28 cellular contexts compared by ENCODE assay signal in the genomic region with DNA sequence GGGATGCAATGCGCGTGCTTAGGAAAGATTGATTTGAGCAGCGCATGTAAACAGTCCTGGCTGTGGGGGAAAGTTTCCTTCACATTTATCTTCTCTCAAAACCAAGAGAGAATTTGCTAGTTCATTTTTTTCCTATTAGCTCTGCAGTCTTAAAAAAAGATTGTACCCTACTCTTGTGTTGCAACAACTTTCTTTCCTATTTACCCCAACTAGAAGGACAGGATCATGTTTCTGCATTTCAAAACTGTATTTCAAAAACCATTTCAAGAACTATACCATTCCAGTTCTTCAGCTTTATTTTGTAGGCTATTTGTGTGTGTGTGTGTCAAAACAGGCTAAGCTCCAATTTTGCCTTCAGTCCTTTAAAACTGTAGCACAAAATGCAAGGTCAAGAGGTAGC.
"Had no signal": no experiment of that assay in that cellular context is flagged by ENCODE, and none has a peak within 500 bp of the region (broad histone marks: within the 10 kb centered on the region; RNA-seq: fewer than 3 reads in every experiment).

No MANE protein-coding gene starts in this region.

- H3K27me3 Mint-ChIP-seq: activated CD4-positive, alpha-beta T cell treated with anti-CD3 and anti-CD28 coated beads for 36 hours; activated CD4-positive, alpha-beta T cell treated with anti-CD3 and anti-CD28 coated beads, Interleukin-2, amount 10 ng/mL, durations not matched to agents 7 days and 5 days; activated naive CD4-positive, alpha-beta T cell treated with anti-CD3 and anti-CD28 coated beads, Interleukin-2, amount 10 ng/mL, durations not matched to agents 7 days and 5 days; activated naive CD8-positive, alpha-beta T cell; activated naive CD8-positive, alpha-beta T cell treated with anti-CD3 and anti-CD28 coated beads, Interleukin-2, amount 50 U/mL, for 24 hours had no signal

- H3K4me1 ChIP-seq: ascending aorta had no signal

- H3K9ac ChIP-seq: KMS-11 had no signal

- H3K27me3 ChIP-seq: ascending aorta had no signal

- H3K27ac Mint-ChIP-seq: activated CD4-positive, alpha-beta T cell treated with anti-CD3 and anti-CD28 coated beads for 36 hours; activated CD4-positive, alpha-beta T cell treated with anti-CD3 and anti-CD28 coated beads, Interleukin-2, amount 10 ng/mL, durations not matched to agents 7 days and 5 days; activated CD8-positive, alpha-beta T cell treated with anti-CD3 and anti-CD28 coated beads, Interleukin-2, amount 10 ng/mL, durations not matched to agents 7 days and 5 days; activated naive CD4-positive, alpha-beta T cell treated with anti-CD3 and anti-CD28 coated beads, Interleukin-2, amount 10 ng/mL, durations not matched to agents 7 days and 5 days; activated naive CD8-positive, alpha-beta T cell; activated naive CD8-positive, alpha-beta T cell treated with anti-CD3 and anti-CD28 coated beads, Interleukin-2, amount 50 U/mL, for 24 hours; activated T-helper 1 cell treated with anti-CD3 and anti-CD28 coated beads, Interleukin-12 subunit alpha, Interleukin-12 subunit beta, Interleukin-2, Interleukin-4 antibody, amounts not matched to agents 30 ng/mL and 10 ng/mL and 1 ng/mL, durations not matched to agents 14 hours and 24 hours and 36 hours had no signal

- H3K4me3 Mint-ChIP-seq: activated CD4-positive, alpha-beta T cell treated with anti-CD3 and anti-CD28 coated beads for 36 hours; activated CD4-positive, alpha-beta T cell treated with anti-CD3 and anti-CD28 coated beads, Interleukin-2, amount 10 ng/mL, durations not matched to agents 7 days and 5 days; activated CD8-positive, alpha-beta T cell treated with anti-CD3 and anti-CD28 coated beads, Interleukin-2, amount 10 ng/mL, durations not matched to agents 7 days and 5 days; activated naive CD4-positive, alpha-beta T cell treated with anti-CD3 and anti-CD28 coated beads, Interleukin-2, amount 10 ng/mL, durations not matched to agents 7 days and 5 days; activated naive CD8-positive, alpha-beta T cell; activated naive CD8-positive, alpha-beta T cell treated with anti-CD3 and anti-CD28 coated beads, Interleukin-2, amount 50 U/mL, for 24 hours; activated T-cell treated with anti-CD3 and anti-CD28 coated beads, Interleukin-2, amount 50 U/mL, for 4 hours; activated T-helper 1 cell treated with anti-CD3 and anti-CD28 coated beads, Interleukin-12 subunit alpha, Interleukin-12 subunit beta, Interleukin-2, Interleukin-4 antibody, amounts not matched to agents 30 ng/mL and 10 ng/mL and 1 ng/mL, durations not matched to agents 14 hours and 24 hours and 36 hours had no signal

- H3K4me1 Mint-ChIP-seq: activated CD4-positive, alpha-beta T cell treated with anti-CD3 and anti-CD28 coated beads for 36 hours; activated CD4-positive, alpha-beta T cell treated with anti-CD3 and anti-CD28 coated beads, Interleukin-2, amount 10 ng/mL, durations not matched to agents 7 days and 5 days; activated naive CD4-positive, alpha-beta T cell treated with anti-CD3 and anti-CD28 coated beads, Interleukin-2, amount 10 ng/mL, durations not matched to agents 7 days and 5 days had no signal

- DNase-seq: activated CD4-positive, alpha-beta T cell treated with anti-CD3 and anti-CD28 coated beads for 36 hours; activated CD4-positive, alpha-beta T cell treated with anti-CD3 and anti-CD28 coated beads, Interleukin-2, amount 10 ng/mL, durations not matched to agents 7 days and 5 days; activated CD4-positive, alpha-beta T cell treated with anti-CD3 and anti-CD28 coated beads, Interleukin-2, amount 50 U/mL, for 48 hours; activated CD8-positive, alpha-beta T cell treated with anti-CD3 and anti-CD28 coated beads, Interleukin-2, amount 10 ng/mL, durations not matched to agents 7 days and 5 days; activated naive CD4-positive, alpha-beta T cell treated with anti-CD3 and anti-CD28 coated beads, Interleukin-2, amount 10 ng/mL, durations not matched to agents 7 days and 5 days; activated naive CD8-positive, alpha-beta T cell treated with anti-CD3 and anti-CD28 coated beads, Interleukin-2, amount 50 U/mL, for 24 hours; activated T-cell treated with anti-CD3 and anti-CD28 coated beads, Interleukin-2, amount 50 U/mL, for 4 hours; amygdala; MM.1S; NCI-H1092; NCI-H146; NCI-H187; NCI-H2029 treated with DMSO at 0.1 percent for 48 hours; NCI-H2107; NCI-H2171; NCI-H510A; NCI-H526; NCI-H748 treated with DMSO at 0.1 percent for 48 hours; NK-92 treated with Interleukin-12 subunit alpha and Interleukin-12 subunit beta, amount 100 ng/mL, for 24 hours; Right ventricle myocardium superior; SW 1271; T-helper 1 cell; T1000 had no signal

- ATAC-seq: activated CD4-positive, alpha-beta T cell treated with anti-CD3 and anti-CD28 coated beads for 36 hours; activated CD4-positive, CD25-positive, alpha-beta regulatory T cell treated with anti-CD3 and anti-CD28 coated beads, Interleukin-2, amount 50 U/mL, for 24 hours; activated CD8-positive, alpha-beta T cell treated with anti-CD3 and anti-CD28 coated beads, Interleukin-2, amount 10 ng/mL, durations not matched to agents 7 days and 5 days; activated naive CD8-positive, alpha-beta T cell treated with anti-CD3 and anti-CD28 coated beads, Interleukin-2, amount 50 U/mL, for 24 hours; activated T-cell treated with anti-CD3 and anti-CD28 coated beads, Interleukin-2, amount 50 U/mL, for 4 hours had no signal

- H3K9me3 ChIP-seq: ascending aorta had no signal

- H3K36me3 ChIP-seq: ascending aorta had no signal

- H3K4me3 ChIP-seq: ascending aorta had no signal

- H3K9me3 Mint-ChIP-seq: activated T-cell treated with anti-CD3 and anti-CD28 coated beads, Interleukin-2, amount 50 U/mL, for 4 hours; activated T-helper 1 cell treated with anti-CD3 and anti-CD28 coated beads, Interleukin-12 subunit alpha, Interleukin-12 subunit beta, Interleukin-2, Interleukin-4 antibody, amounts not matched to agents 30 ng/mL and 10 ng/mL and 1 ng/mL, durations not matched to agents 14 hours and 24 hours and 36 hours had no signal

- H3K27ac ChIP-seq: ascending aorta, KMS-11 had no signal

- H3K4me2 ChIP-seq: KMS-11 had no signal
